In the genomic region with DNA sequence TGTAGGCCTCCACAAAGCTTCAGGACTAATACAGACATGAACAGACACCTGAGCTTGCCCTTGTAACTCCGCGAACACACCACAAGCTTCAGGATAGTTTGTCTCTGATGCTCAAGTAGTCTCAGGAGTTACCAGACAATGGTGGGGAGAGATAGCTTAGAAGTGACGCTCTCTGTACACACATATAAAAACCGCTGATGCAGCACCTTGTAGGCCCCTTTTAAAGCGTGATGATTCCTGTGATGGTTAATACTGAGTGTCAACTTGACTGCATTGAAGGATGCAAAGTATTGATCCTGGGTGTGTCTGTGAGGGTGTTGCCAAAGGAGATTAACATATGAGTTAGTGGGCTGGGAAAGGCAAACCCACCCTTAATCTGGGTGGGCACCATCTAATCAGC, we compare ENCODE assay signal across 13 cellular contexts.
A peak's percentile ranks its signal among the peaks of the same experiment; 100 is the strongest.
DNase-seq lines count a peak whose midpoint lies in the region; ATAC-seq and TF ChIP-seq lines count a peak whose summit lies in the region.
"Had no signal": no experiment of that assay in that cellular context is flagged by ENCODE, and none has a peak within 500 bp of the region (broad histone marks: within the 10 kb centered on the region; RNA-seq: fewer than 3 reads in every experiment).

No MANE protein-coding gene starts in this region.

- no peak overlapping the region for H3K56ac ChIP-seq in IMR-90 (ENCODE audit: extremely low read depth, insufficient read depth, low read length)

- H3K36me3 ChIP-seq in Caco-2 (ENCODE audit: control insufficient read depth, insufficient read depth, low read length) (no peaks in the 10 kb centered on the region), IMR-90 (ENCODE audit: control insufficient read depth, insufficient read depth, low read length) (no peaks in the 10 kb centered on the region)
- H3K36me3 ChIP-seq: BLaER1, HAP-1 had no signal

- no peak for TF ChIP-seq RAD21 in IMR-90 (IDR thresholded peaks at IDR 0.05; ENCODE audit: low read length)

- no peak overlapping the region for H2BK20ac ChIP-seq in IMR-90 (ENCODE audit: low read depth, low read length)

- DNase-seq in Caco-2, result no peak
- DNase-seq in IMR-90, result no peak
- DNase-seq in memory B cell (ENCODE audit: low spot score in 2 of 2), result no peak
- no peak for DNase-seq in stimulated activated effector memory CD8-positive, alpha-beta T cell treated with anti-CD3 and anti-CD28 coated beads, Interleukin-12 subunit alpha, Interleukin-12 subunit beta, amount 100 ng/mL, for 72 hours (ENCODE audit: low spot score in 2 of 2)
- no peak for DNase-seq in RPMI8226
- DNase-seq in activated T-cell treated with anti-CD3 and anti-CD28 coated beads, Interleukin-2, amount 50 U/mL, for 1 hour, result no peak
- no peak for DNase-seq in chondrocyte (ENCODE audit: low spot score)
- DNase-seq: DMS153, DMS79 treated with DMSO at 0.1 percent for 48 hours, EL, GOT3 had no signal

- peaks cover 18% of the 10 kb centered on the region for H3K4me1 ChIP-seq in Caco-2
- no peaks in the 10 kb centered on the region for H3K4me1 ChIP-seq in IMR-90 (ENCODE audit: control insufficient read depth, insufficient read depth, low read length)

- H3K9me1 ChIP-seq in IMR-90 (ENCODE audit: insufficient read depth, low read length), result no peaks in the 10 kb centered on the region

- no peak overlapping the region for H2AK9ac ChIP-seq in IMR-90 (replicated peaks; ENCODE audit: low read depth, low read length, poor library complexity)

- H3K27ac Mint-ChIP-seq in Caco-2 (ENCODE audit: unreplicated experiment) (no peak overlapping the region), memory B cell (peak overlapping the region; percentile 97), chondrocyte (ENCODE audit: unreplicated experiment) (no peak overlapping the region)
- no peak overlapping the region for H3K27ac Mint-ChIP-seq in stimulated activated effector memory CD8-positive, alpha-beta T cell treated with anti-CD3 and anti-CD28 coated beads, Interleukin-12 subunit alpha, Interleukin-12 subunit beta, amount 100 ng/mL, for 72 hours

- no peak overlapping the region for H3K14ac ChIP-seq in IMR-90 (replicated peaks; ENCODE audit: low read depth, low read length)

- H3K4me3 Mint-ChIP-seq in Caco-2 (ENCODE audit: unreplicated experiment) (peak overlapping the region; percentile 88), memory B cell (no peak overlapping the region), chondrocyte (ENCODE audit: unreplicated experiment) (no peak overlapping the region)
- H3K4me3 Mint-ChIP-seq in stimulated activated effector memory CD8-positive, alpha-beta T cell treated with anti-CD3 and anti-CD28 coated beads, Interleukin-12 subunit alpha, Interleukin-12 subunit beta, amount 100 ng/mL, for 72 hours, result peak overlapping the region; percentile 81

- H2BK15ac ChIP-seq in IMR-90 (ENCODE audit: low read depth, low read length), result no peak overlapping the region

- BruUV-seq in Caco-2 (replicated peaks; lab: Mats Ljungman, UMichigan), result no TSS peak
- no TSS peak for BruUV-seq in IMR-90 (replicated peaks; lab: Mats Ljungman, UMichigan)

- no peak overlapping the region for H3K18ac ChIP-seq in IMR-90 (ENCODE audit: low read depth, low read length)

- H3K27me3 Mint-ChIP-seq in Caco-2 (ENCODE audit: insufficient read depth, unreplicated experiment) (no peaks in the 10 kb centered on the region), memory B cell (peaks cover 1% of the 10 kb centered on the region), chondrocyte (ENCODE audit: low read depth) (peaks cover 1% of the 10 kb centered on the region)

- no peak overlapping the region for H3K27ac ChIP-seq in IMR-90 (ENCODE audit: insufficient read depth, low read length)
- H3K27ac ChIP-seq: BLaER1 had no signal

- H4K5ac ChIP-seq in IMR-90 (ENCODE audit: low read depth, low read length), result no peak overlapping the region

- H3K9me3 Mint-ChIP-seq in Caco-2 (ENCODE audit: unreplicated experiment) (no peaks in the 10 kb centered on the region), memory B cell (no peaks in the 10 kb centered on the region), chondrocyte (ENCODE audit: low read depth) (no peaks in the 10 kb centered on the region)
- H3K9me3 Mint-ChIP-seq in stimulated activated effector memory CD8-positive, alpha-beta T cell treated with anti-CD3 and anti-CD28 coated beads, Interleukin-12 subunit alpha, Interleukin-12 subunit beta, amount 100 ng/mL, for 72 hours, result no peaks in the 10 kb centered on the region

- TF ChIP-seq POLR2A in IMR-90 (IDR thresholded peaks at IDR 0.05; ENCODE audit: low read depth, low read length), result no peak

- H3K79me1 ChIP-seq in IMR-90 (ENCODE audit: low read depth in 1 of 2, low read length in 2 of 2), result no peaks in the 10 kb centered on the region

- intact Hi-C loops in Caco-2 (cut with micrococcal nuclease; ENCODE audit: unreplicated experiment), result no loop called here
- intact Hi-C loops in IMR-90 (cut with micrococcal nuclease), result loop anchor here (5.0 kb wide), 1 partner anchor 776 kb away; no protein-coding TSS in a partner anchor

- no peak overlapping the region for H4K91ac ChIP-seq in IMR-90 (ENCODE audit: insufficient read depth, low read depth, low read length)

- POLR2A ChIA-PET in Caco-2 (lab: Charles Lee) (no interaction called here), IMR-90 (lab: Charles Lee; ENCODE audit: unreplicated experiment) (no interaction called here)

- H3K27me3 ChIP-seq in Caco-2 (replicated peaks; ENCODE audit: control insufficient read depth, insufficient read depth, low read length) (no peaks in the 10 kb centered on the region), IMR-90 (ENCODE audit: control insufficient read depth, insufficient read depth, low read length) (peaks cover 4% of the 10 kb centered on the region)

- in situ Hi-C loops in IMR-90 (cut with MboI; ENCODE audit: low sequenced_read_pairs), result no loop called here

- no CpG with 5 or more reads among the region's 5 CpGs for WGBS in IMR-90 (ENCODE audit: extremely low coverage in 2 of 2, insufficient read length in 1 of 2), 2 experiments

- H3K4me3 ChIP-seq in Caco-2 (ENCODE audit: low read depth, low read length) (no peak overlapping the region), IMR-90 (ENCODE audit: insufficient read depth, low read depth, low read length) (no peak overlapping the region)
- H3K4me3 ChIP-seq: BLaER1, HAP-1 had no signal

- TF ChIP-seq CTCF in Caco-2 (IDR thresholded peaks at IDR 0.05; ENCODE audit: insufficient read depth in 1 of 2, low read depth in 1 of 2, low read length in 1 of 2, severe bottlenecking in 1 of 2, unreplicated experiment in 1 of 2), result no peak
- TF ChIP-seq CTCF in IMR-90 (conservative IDR thresholded peaks at IDR 0.05; ENCODE audit: low read depth, low read length), result no peak
- TF ChIP-seq CTCF in chondrocyte (IDR thresholded peaks at IDR 0.05), result no peak

- no peak overlapping the region for H3K4ac ChIP-seq in IMR-90 (ENCODE audit: low read depth, low read length)

- no peak overlapping the region for H2BK120ac ChIP-seq in IMR-90 (ENCODE audit: low read depth, low read length)

- no peak overlapping the region for H3K23ac ChIP-seq in IMR-90 (ENCODE audit: low read depth, low read length)

- no peak overlapping the region for H2AK5ac ChIP-seq in IMR-90 (ENCODE audit: low read depth, low read length)

- H4K8ac ChIP-seq in IMR-90 (ENCODE audit: low read depth in 2 of 2, low read length in 2 of 2), result no peak overlapping the region

- CTCF ChIA-PET in Caco-2 (lab: Charles Lee) (no interaction called here), IMR-90 (lab: Yijun Ruan, JAX) (no interaction called here)

- H2AFZ ChIP-seq in IMR-90 (replicated peaks; ENCODE audit: low read length, poor library complexity), result no peak overlapping the region

- peaks cover 7% of the 10 kb centered on the region for H3K4me1 Mint-ChIP-seq in Caco-2 (ENCODE audit: low read depth, unreplicated experiment)
- peaks cover 7% of the 10 kb centered on the region for H3K4me1 Mint-ChIP-seq in memory B cell
- peaks cover 9% of the 10 kb centered on the region for H3K4me1 Mint-ChIP-seq in stimulated activated effector memory CD8-positive, alpha-beta T cell treated with anti-CD3 and anti-CD28 coated beads, Interleukin-12 subunit alpha, Interleukin-12 subunit beta, amount 100 ng/mL, for 72 hours
- peaks cover 19% of the 10 kb centered on the region for H3K4me1 Mint-ChIP-seq in chondrocyte (ENCODE audit: low read depth)

- dilution Hi-C loops in IMR-90 (cut with HindIII; ENCODE audit: low sequenced_read_pairs, unreplicated experiment), result no loop called here

- H4K20me1 ChIP-seq in IMR-90 (ENCODE audit: insufficient read depth, low read length), result no peaks in the 10 kb centered on the region
- H4K20me1 ChIP-seq: BLaER1 had no signal

- H3K36me3 Mint-ChIP-seq in Caco-2 (ENCODE audit: insufficient read depth, unreplicated experiment) (peaks cover 12% of the 10 kb centered on the region), memory B cell (no peaks in the 10 kb centered on the region), chondrocyte (ENCODE audit: low read depth) (no peaks in the 10 kb centered on the region)
- H3K36me3 Mint-ChIP-seq in stimulated activated effector memory CD8-positive, alpha-beta T cell treated with anti-CD3 and anti-CD28 coated beads, Interleukin-12 subunit alpha, Interleukin-12 subunit beta, amount 100 ng/mL, for 72 hours, result peaks cover 7% of the 10 kb centered on the region

- H3K9ac ChIP-seq in IMR-90 (ENCODE audit: low read depth, low read length), result no peak overlapping the region
- H3K9ac ChIP-seq: BLaER1 had no signal

- ATAC-seq in IMR-90 (ENCODE audit: low read depth) (no peak), memory B cell (ENCODE audit: low read depth) (no peak)
- ATAC-seq in stimulated activated effector memory CD8-positive, alpha-beta T cell treated with anti-CD3 and anti-CD28 coated beads, Interleukin-12 subunit alpha, Interleukin-12 subunit beta, amount 100 ng/mL, for 72 hours, result no peak

- H3K9me3 ChIP-seq in Caco-2, result no peaks in the 10 kb centered on the region
- H3K9me3 ChIP-seq in IMR-90 (ENCODE audit: control insufficient read depth, insufficient read depth, low read length), result no peaks in the 10 kb centered on the region
- H3K9me3 ChIP-seq: BLaER1, HAP-1 had no signal

- H3K4me2 ChIP-seq in IMR-90 (ENCODE audit: low read depth, low read length), result no peak overlapping the region
- H3K4me2 ChIP-seq: BLaER1 had no signal

- H2BK5ac ChIP-seq in IMR-90 (ENCODE audit: low read depth, low read length, poor library complexity, severe bottlenecking), result no peak overlapping the region

TF ChIP-seq in IMR-90, 13 proteins besides CTCF, POLR2A, EP300 and RAD21:
- TF ChIP-seq MAFK (IDR thresholded peaks at IDR 0.05; ENCODE audit: low read depth, low read length) (peak; percentile 68), CHD1 (IDR thresholded peaks at IDR 0.05; ENCODE audit: low read depth, low read length) (no peak), RCOR1 (IDR thresholded peaks at IDR 0.05; ENCODE audit: insufficient replicate concordance, low read length) (no peak)

Comparison
In these comparisons a context has a peak if more than half of its experiments do, and no peak if none do; other contexts are left out.
1. H3K4me3 Mint-ChIP-seq: peak in Caco-2 (single experiment) and stimulated activated effector memory CD8-positive, alpha-beta T cell treated with anti-CD3 and anti-CD28 coated beads, Interleukin-12 subunit alpha, Interleukin-12 subunit beta, amount 100 ng/mL, for 72 hours (single experiment); none in memory B cell (single experiment) and chondrocyte (single experiment).